Comparison of ENCODE assay signal across 8 cellular contexts in the genomic region with DNA sequence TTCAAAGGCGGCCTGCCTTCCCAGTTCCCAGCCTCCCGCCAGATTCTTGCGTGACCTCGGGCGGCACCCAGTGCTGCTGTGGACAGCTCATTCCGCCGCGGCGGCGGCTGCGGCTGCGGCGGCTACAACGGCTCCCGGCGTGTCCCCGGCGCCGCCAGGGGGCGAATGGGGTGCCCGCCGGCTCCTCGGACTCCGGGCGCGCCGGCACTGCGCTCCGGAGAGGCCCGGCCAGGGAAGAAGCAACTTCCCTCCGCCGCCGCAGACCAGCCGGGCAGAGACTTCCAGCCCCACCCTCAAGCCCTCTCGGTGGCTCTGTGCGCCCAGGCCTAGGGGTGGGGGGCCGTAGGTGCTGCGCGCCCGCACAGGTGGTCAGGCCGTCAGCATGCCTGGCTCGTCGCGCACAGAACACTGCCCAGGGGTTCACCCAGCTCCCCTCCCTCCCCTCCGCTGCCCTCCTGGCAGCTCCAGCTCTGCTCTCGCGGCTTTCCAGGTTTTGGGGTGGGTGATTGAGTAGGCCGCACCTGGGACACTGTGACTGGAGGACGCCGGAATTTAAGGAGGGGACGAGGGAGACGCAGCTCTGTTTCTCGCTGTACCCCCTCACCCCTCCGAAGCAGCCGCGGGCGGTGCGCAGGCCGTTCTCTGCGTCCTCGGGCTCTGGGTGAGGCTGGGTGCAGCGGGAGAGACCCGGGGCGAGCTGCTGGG. TPM values are rescaled to one million over a fixed set of nuclear protein-coding genes. Genes with fewer than 3 reads are reported as not detected.
DNase-seq lines count a peak whose midpoint lies in the region; ATAC-seq and TF ChIP-seq lines count a peak whose summit lies in the region.

No MANE protein-coding gene starts in this region.

- no peak for TF ChIP-seq POLR2A in Peyer's patch (IDR thresholded peaks at IDR 0.05)

- peak in 4 of 5 donors; percentile 46 to 51 (median 47) for DNase-seq in CD4-positive, alpha-beta memory T cell
- DNase-seq in HFF-Myc (ENCODE audit: extremely low read depth, low read depth) = no peak
- peak; percentile 35 to 87 (median 84) for DNase-seq in Peyer's patch
- peak; percentile 59 for DNase-seq in activated naive CD4-positive, alpha-beta T cell treated with anti-CD3 and anti-CD28 coated beads, Interleukin-2, amount 50 U/mL, for 16 hours
- peak; percentile 82 for DNase-seq in glomerular visceral epithelial cell (ENCODE audit: extremely low spot score)
- peak; percentile 65 for DNase-seq in superior temporal gyrus (ENCODE audit: extremely low spot score)

- TF ChIP-seq CTCF in HFF-Myc (IDR thresholded peaks at IDR 0.05; ENCODE audit: low read depth, low read length, missing control alignments) = peak; percentile 50
- TF ChIP-seq CTCF in Peyer's patch (IDR thresholded peaks at IDR 0.05) = peak in 5 of 6 experiments; percentile 61 to 88 (median 81)
- TF ChIP-seq CTCF in neutrophil (IDR thresholded peaks at IDR 0.05) = peak; percentile 38

- H3K4me3 Mint-ChIP-seq in CD4-positive, alpha-beta memory T cell = peak overlapping the region in 7 of 8 donors; percentile 36 to 84 (median 73)

- peaks cover 12 to 38% (median 22%) of the 10 kb centered on the region in 4 donors for H3K4me1 Mint-ChIP-seq in CD4-positive, alpha-beta memory T cell

- H3K9me3 ChIP-seq in CD4-positive, alpha-beta memory T cell (ENCODE audit: control insufficient read depth in 1 of 2, low read length in 2 of 2) = no peaks in the 10 kb centered on the region
- H3K9me3 ChIP-seq in Peyer's patch (no peaks in the 10 kb centered on the region), neutrophil (no peaks in the 10 kb centered on the region)

- no peak overlapping the region for H3K27ac ChIP-seq in CD4-positive, alpha-beta memory T cell (ENCODE audit: low read depth, low read length)
- H3K27ac ChIP-seq in Peyer's patch (no peak overlapping the region), neutrophil (no peak overlapping the region)

- H3K9me3 Mint-ChIP-seq in CD4-positive, alpha-beta memory T cell = no peaks in the 10 kb centered on the region

- H3K27me3 ChIP-seq in CD4-positive, alpha-beta memory T cell (ENCODE audit: insufficient read depth, low read length) = peaks cover 7% of the 10 kb centered on the region
- H3K27me3 ChIP-seq in Peyer's patch (no peaks in the 10 kb centered on the region), neutrophil (peaks cover 62% of the 10 kb centered on the region)

- H3K27me3 Mint-ChIP-seq in CD4-positive, alpha-beta memory T cell = peaks cover 4 to 12% of the 10 kb centered on the region in 2 donors

- H3K27ac Mint-ChIP-seq in CD4-positive, alpha-beta memory T cell = no peak overlapping the region

- ATAC-seq in HG03108 (IDR thresholded peaks at IDR 0.05; ENCODE audit: unreplicated experiment) = no peak

- CTCF ChIA-PET in CD4-positive, alpha-beta memory T cell (lab: Charles Lee; ENCODE audit: partially characterized antibody) = interaction anchor here (1.0 to 14.9 kb wide), 13 partner anchors 8 to 357 kb away, joined by 3 to 257 read pairs (median 20); a partner anchor contains a TSS

- intact Hi-C loops in CD4-positive, alpha-beta memory T cell (cut with micrococcal nuclease) = no loop called here

- no peak overlapping the region for H3K4me3 ChIP-seq in CD4-positive, alpha-beta memory T cell (ENCODE audit: low read length in 2 of 2)
- H3K4me3 ChIP-seq in HFF-Myc (replicated peaks; ENCODE audit: low read depth, low read length) (peak overlapping the region; percentile 32), Peyer's patch (peak overlapping the region; percentile 27 to 60 (median 46)), neutrophil (ENCODE audit: low read depth in 1 of 2, low read length in 1 of 2) (peak overlapping the region; percentile 29 to 53)

- H3K36me3 ChIP-seq in CD4-positive, alpha-beta memory T cell (ENCODE audit: insufficient read depth, low read length) = no peaks in the 10 kb centered on the region
- H3K36me3 ChIP-seq in Peyer's patch (no peaks in the 10 kb centered on the region), neutrophil (no peaks in the 10 kb centered on the region)

- POLR2A ChIA-PET in CD4-positive, alpha-beta memory T cell (lab: Charles Lee; ENCODE audit: partially characterized antibody) = interaction anchor here (1.3 to 2.7 kb wide), 2 partner anchors 32 to 37 kb away, joined by 9 to 21 read pairs; a partner anchor contains a TSS

- peaks cover 12% of the 10 kb centered on the region for H3K4me1 ChIP-seq in CD4-positive, alpha-beta memory T cell (ENCODE audit: insufficient read depth, low read length)
- H3K4me1 ChIP-seq in Peyer's patch (peaks cover 13 to 26% (median 14%) of the 10 kb centered on the region in 4 donors), neutrophil (ENCODE audit: control insufficient read depth in 1 of 2, insufficient read depth in 1 of 2, low read depth in 1 of 2, low read length in 1 of 2) (peaks cover 18 to 24% of the 10 kb centered on the region in 2 experiments)

- H3K36me3 Mint-ChIP-seq in CD4-positive, alpha-beta memory T cell = peaks cover 0 to 2% of the 10 kb centered on the region in 2 donors

RNA-seq across cellular contexts. Expression of a gene that starts 20.2 kb away (rescaled TPM):
- 10 to 100 TPM; 13.7 to 14.9 TPM for total RNA-seq in CD4-positive, alpha-beta memory T cell
- polyA plus RNA-seq in CD4-positive, alpha-beta memory T cell = under 1 TPM; 0.27 to 0.78 TPM
- 10 to 100 TPM; 10.2 to 16.5 (median 12.4) TPM for total RNA-seq in Peyer's patch

RNA-seq across cellular contexts. Expression of a gene that starts 29.0 kb away (rescaled TPM):
- total RNA-seq in CD4-positive, alpha-beta memory T cell = 1 to 10 TPM; 5.0 to 6.3 TPM
- polyA plus RNA-seq in CD4-positive, alpha-beta memory T cell = 10 to 100 TPM; 12.8 to 21.1 TPM
- 100 to 1,000 TPM in 3 of 4 donors, 10 to 100 TPM in 1; 60.2 to 185 (median 140) TPM for total RNA-seq in Peyer's patch

RNA-seq across cellular contexts. Expression of a gene that starts 32.1 kb away (rescaled TPM):
- total RNA-seq in CD4-positive, alpha-beta memory T cell = 10 to 100 TPM; 31.2 to 36.2 TPM
- 1 to 10 TPM; 2.5 to 4.7 TPM for polyA plus RNA-seq in CD4-positive, alpha-beta memory T cell
- 10 to 100 TPM; 22.2 to 24.7 (median 22.7) TPM for total RNA-seq in Peyer's patch

Comparison
In these comparisons a context has a peak if more than half of its experiments do, and no peak if none do; other contexts are left out.
1. H3K4me3 ChIP-seq: peak in HFF-Myc (single experiment), Peyer's patch (4 of 4) and neutrophil (2 of 2); none in CD4-positive, alpha-beta memory T cell (0 of 2).
2. RNA of a gene that starts 29.0 kb away (total RNA-seq): 60.2 to 185 TPM in Peyer's patch; 5.0 to 6.3 TPM in CD4-positive, alpha-beta memory T cell; every median in the first group is over 4 times any median in the second.
3. Peak in every context shown above with its lines, with median percentiles within 50 percentile points of each other: CTCF ChIP-seq.